Comparison of ENCODE assay signal across 22 cellular contexts in the genomic region with DNA sequence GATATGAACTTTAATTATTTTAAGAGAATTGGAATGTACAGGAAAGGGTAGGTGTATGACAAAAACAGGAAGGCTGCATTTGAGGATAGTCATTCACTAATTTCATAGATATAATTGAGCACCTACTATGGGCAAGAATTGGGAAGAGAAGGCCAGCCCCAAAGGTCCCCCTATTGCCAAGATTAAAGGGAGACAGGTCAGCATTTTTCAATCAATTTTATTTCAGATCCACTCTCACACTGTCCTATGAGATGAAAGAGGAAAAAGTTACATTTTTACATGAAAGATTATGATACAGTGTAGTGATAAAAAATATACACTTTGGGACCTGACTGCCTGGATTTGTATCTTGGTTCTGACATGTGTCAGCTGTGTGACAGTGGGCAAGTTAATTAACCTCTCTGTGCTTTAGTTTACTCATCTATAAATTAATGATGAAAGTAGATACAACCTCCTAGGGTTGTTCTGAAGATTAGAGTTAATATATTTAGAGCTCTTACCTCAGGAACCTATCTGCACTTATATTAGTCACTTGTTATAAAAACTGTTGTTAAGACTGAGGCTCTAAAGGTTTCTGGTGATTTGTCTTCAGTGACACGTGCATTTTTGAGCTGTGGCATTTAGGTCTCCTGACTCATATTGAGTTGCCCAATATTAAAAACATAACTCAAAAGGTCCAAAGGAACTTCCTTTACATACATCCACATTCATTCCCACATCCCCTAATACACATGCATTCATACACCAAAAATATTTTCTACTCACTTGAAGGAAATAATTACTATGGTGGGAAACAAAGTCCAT. TPM values are rescaled to one million over a fixed set of nuclear protein-coding genes. Genes with fewer than 3 reads are reported as not detected.
"Had no signal": no experiment of that assay in that cellular context is flagged by ENCODE, and none has a peak within 500 bp of the region (broad histone marks: within the 10 kb centered on the region; RNA-seq: fewer than 3 reads in every experiment).

No MANE protein-coding gene starts in this region.

- H3K27ac ChIP-seq: neutrophil, tibial artery, uterus had no signal

- H3K9me3 Mint-ChIP-seq: activated CD4-positive, alpha-beta T cell treated with anti-CD3 and anti-CD28 coated beads, Interleukin-2, amount 10 ng/mL, durations not matched to agents 7 days and 5 days; activated T-cell treated with anti-CD3 and anti-CD28 coated beads, Interleukin-2, amount 50 U/mL, for 72 hours; dendritic cell treated with granulocyte-macrophage colony-stimulating factor and Interleukin-4, amounts not matched to agents 40 ng/mL and 50 ng/mL, for 4 days; natural killer cell had no signal

- H3K36me3 Mint-ChIP-seq: activated naive CD8-positive, alpha-beta T cell; brain; natural killer cell had no signal

- H3K4me3 ChIP-seq: tibial artery, uterus had no signal

- H3K9me3 ChIP-seq: neutrophil, tibial artery, uterus had no signal

- H3K4me1 Mint-ChIP-seq: activated CD4-positive, alpha-beta T cell treated with anti-CD3 and anti-CD28 coated beads, Interleukin-2, amount 10 ng/mL, durations not matched to agents 7 days and 5 days; natural killer cell had no signal

- H3K36me3 ChIP-seq: neutrophil, tibial artery, uterus had no signal

- H3K4me3 Mint-ChIP-seq: activated CD4-positive, alpha-beta T cell treated with anti-CD3 and anti-CD28 coated beads, Interleukin-2, amount 10 ng/mL, durations not matched to agents 7 days and 5 days; activated naive CD8-positive, alpha-beta T cell; activated T-cell treated with anti-CD3 and anti-CD28 coated beads, Interleukin-2, amount 50 U/mL, for 72 hours; brain; dendritic cell treated with granulocyte-macrophage colony-stimulating factor and Interleukin-4, amounts not matched to agents 40 ng/mL and 50 ng/mL, for 4 days; natural killer cell had no signal

- H3K4me1 ChIP-seq: tibial artery, uterus had no signal

- H3K27me3 Mint-ChIP-seq: brain; dendritic cell treated with granulocyte-macrophage colony-stimulating factor and Interleukin-4, amounts not matched to agents 40 ng/mL and 50 ng/mL, for 4 days had no signal

- DNase-seq: activated CD4-positive, alpha-beta T cell treated with anti-CD3 and anti-CD28 coated beads, Interleukin-2, amount 10 ng/mL, durations not matched to agents 7 days and 5 days; activated CD4-positive, CD25-positive, alpha-beta regulatory T cell; activated CD8-positive, alpha-beta memory T cell treated with anti-CD3 and anti-CD28 coated beads, Interleukin-2, amount 50 U/mL, for 48 hours; activated gamma-delta T cell treated with Interleukin-2 at 50 U/mL for 16 hours; activated T-cell treated with anti-CD3 and anti-CD28 coated beads, Interleukin-2, amount 50 U/mL, for 72 hours; cerebellar nuclear complex; effector memory CD4-positive, alpha-beta T cell; hippocampal formation; natural killer cell; stimulated activated CD4-positive, alpha-beta T cell treated with anti-CD3 and anti-CD28 coated beads, Interleukin-4, amount 100 ng/mL, for 1 hour; stimulated activated naive CD4-positive, alpha-beta T cell; tibial artery; uterus had no signal

- H3K27me3 ChIP-seq: tibial artery, uterus had no signal

- H3K27ac Mint-ChIP-seq: activated CD4-positive, alpha-beta T cell treated with anti-CD3 and anti-CD28 coated beads, Interleukin-2, amount 10 ng/mL, durations not matched to agents 7 days and 5 days; activated naive CD8-positive, alpha-beta T cell; activated T-cell treated with anti-CD3 and anti-CD28 coated beads, Interleukin-2, amount 50 U/mL, for 72 hours; brain; dendritic cell treated with granulocyte-macrophage colony-stimulating factor and Interleukin-4, amounts not matched to agents 40 ng/mL and 50 ng/mL, for 4 days; natural killer cell had no signal

- ATAC-seq: activated T-cell treated with anti-CD3 and anti-CD28 coated beads, Interleukin-2, amount 50 U/mL, for 72 hours; natural killer cell had no signal

RNA-seq across cellular contexts. Expression of a gene that starts 45.7 kb away (rescaled TPM):
- total RNA-seq: activated CD4-positive, alpha-beta T cell treated with anti-CD3 and anti-CD28 coated beads, Interleukin-2, amount 10 ng/mL, durations not matched to agents 7 days and 5 days; activated T-cell treated with anti-CD3 and anti-CD28 coated beads, Interleukin-2, amount 50 U/mL, for 72 hours; epithelial cell of proximal tubule; kidney epithelial cell; natural killer cell; T-helper 2 cell treated with Interferon-gamma antibody and Interleukin-4, amounts not matched to agents 100 ng/mL and 5 ng/mL, for 36 hours had no signal

RNA-seq across cellular contexts. Expression of a gene that starts 56.8 kb away (rescaled TPM):
- total RNA-seq: activated CD4-positive, alpha-beta T cell treated with anti-CD3 and anti-CD28 coated beads, Interleukin-2, amount 10 ng/mL, durations not matched to agents 7 days and 5 days; activated T-cell treated with anti-CD3 and anti-CD28 coated beads, Interleukin-2, amount 50 U/mL, for 72 hours; epithelial cell of proximal tubule; kidney epithelial cell; natural killer cell; skeletal muscle tissue; subcutaneous adipose tissue; T-helper 2 cell treated with Interferon-gamma antibody and Interleukin-4, amounts not matched to agents 100 ng/mL and 5 ng/mL, for 36 hours had no signal
